In genomic region chr14:98945611-98946570, GRCh38 we compare ENCODE assay signal across 22 cellular contexts.
DNase-seq lines count a peak whose midpoint lies in the region; ATAC-seq and TF ChIP-seq lines count a peak whose summit lies in the region.
"Had no signal": no experiment of that assay in that cellular context is flagged by ENCODE, and none has a peak within 500 bp of the region (broad histone marks: within the 10 kb centered on the region; RNA-seq: fewer than 3 reads in every experiment).

No MANE protein-coding gene starts in this region.

- no peaks in the 10 kb centered on the region for H3K36me3 ChIP-seq in left ventricle myocardium inferior
- H3K36me3 ChIP-seq in testis (ENCODE audit: low read depth, missing control alignments), result no peaks in the 10 kb centered on the region
- H3K36me3 ChIP-seq: HAP-1, prostate gland had no signal

- H3K9me3 ChIP-seq in left ventricle myocardium inferior (replicated peaks), result no peaks in the 10 kb centered on the region
- no peaks in the 10 kb centered on the region for H3K9me3 ChIP-seq in testis
- H3K9me3 ChIP-seq: HAP-1, prostate gland had no signal

- H3K27me3 ChIP-seq in left ventricle myocardium inferior (ENCODE audit: low read depth) (peaks cover 59% of the 10 kb centered on the region), testis (no peaks in the 10 kb centered on the region)

- H3K4me3 Mint-ChIP-seq in brain, result no peak overlapping the region
- H3K4me3 Mint-ChIP-seq: activated B cell treated with CpG ODN at 0.5 μM for 24 hours; dendritic cell treated with granulocyte-macrophage colony-stimulating factor and Interleukin-4, amounts not matched to agents 40 ng/mL and 50 ng/mL, for 4 days had no signal

- peaks cover 42% of the 10 kb centered on the region for H3K4me1 Mint-ChIP-seq in brain
- H3K4me1 Mint-ChIP-seq: activated B cell treated with CpG ODN at 0.5 μM for 24 hours had no signal

- peak; percentile 38 for DNase-seq in activated effector memory CD4-positive, alpha-beta T cell treated with anti-CD3 and anti-CD28 coated beads, Interleukin-2, amount 50 U/mL, for 16 hours
- no peak for DNase-seq in activated effector memory CD4-positive, alpha-beta T cell treated with Interleukin-2 at 50 U/mL for 16 hours
- no peak for DNase-seq in left ventricle myocardium inferior
- DNase-seq in testis, result peak; percentile 41
- no peak for DNase-seq in DMS79 (lab: John Stamatoyannopoulos, UW)
- no peak for DNase-seq in SIG-M5 (lab: John Stamatoyannopoulos, UW)
- DNase-seq: activated B cell treated with CpG ODN at 0.5 μM for 24 hours; activated gamma-delta T cell treated with Interleukin-2 at 50 U/mL for 16 hours; activated T-cell treated with anti-CD3 and anti-CD28 coated beads for 4 hours; CD4-positive, alpha-beta memory T cell; GDM1; islet precursor cell; NCI-H1105 treated with DMSO at 0.1 percent for 48 hours; NCI-H2029 treated with DMSO at 0.1 percent for 48 hours; NCI-H226 had no signal

- no peaks in the 10 kb centered on the region for H3K36me3 Mint-ChIP-seq in brain
- H3K36me3 Mint-ChIP-seq: CD4-positive, alpha-beta memory T cell; type B pancreatic cell had no signal

- no peak for ATAC-seq in GM19328 (IDR thresholded peaks at IDR 0.05; ENCODE audit: unreplicated experiment)
- ATAC-seq: SK-N-SH treated with all-trans-retinoic acid at 6 μM for 48 hours had no signal

- no peak for TF ChIP-seq CTCF in brain (conservative IDR thresholded peaks at IDR 0.05)
- TF ChIP-seq CTCF in left ventricle myocardium inferior (IDR thresholded peaks at IDR 0.05; ENCODE audit: borderline replicate concordance), result no peak
- TF ChIP-seq CTCF in testis (IDR thresholded peaks at IDR 0.05), result no peak

- WGBS in testis, 2 donors, result 33 to 43% methylated on average over 22 to 23 of the region's 23 CpGs

- peak overlapping the region in 3 of 5 experiments; percentile 37 to 55 (median 43) for H3K27ac Mint-ChIP-seq in brain
- H3K27ac Mint-ChIP-seq: activated B cell treated with CpG ODN at 0.5 μM for 24 hours; CD4-positive, alpha-beta memory T cell; dendritic cell treated with granulocyte-macrophage colony-stimulating factor and Interleukin-4, amounts not matched to agents 40 ng/mL and 50 ng/mL, for 4 days had no signal

- H3K9me3 Mint-ChIP-seq in brain, result peaks cover 0 to 8% (median 0%) of the 10 kb centered on the region in 5 experiments
- H3K9me3 Mint-ChIP-seq: dendritic cell treated with granulocyte-macrophage colony-stimulating factor and Interleukin-4, amounts not matched to agents 40 ng/mL and 50 ng/mL, for 4 days; type B pancreatic cell had no signal

- H3K27ac ChIP-seq in left ventricle myocardium inferior (replicated peaks), result peak overlapping the region; percentile 2
- H3K27ac ChIP-seq in testis, result peak overlapping the region in 1 of 2 donors; percentile 51
- H3K27ac ChIP-seq: prostate gland had no signal

- TF ChIP-seq POLR2A in testis (IDR thresholded peaks at IDR 0.05), result no peak

- intact Hi-C loops in left ventricle myocardium inferior (cut with micrococcal nuclease) (no loop called here), testis (cut with DNase I; ENCODE audit: low total_unique reads) (no loop called here)

- H3K27me3 Mint-ChIP-seq in brain, result peaks cover 3% of the 10 kb centered on the region
- H3K27me3 Mint-ChIP-seq: activated B cell treated with CpG ODN at 0.5 μM for 24 hours; CD4-positive, alpha-beta memory T cell had no signal

- H3K4me3 ChIP-seq in left ventricle myocardium inferior (no peak overlapping the region), testis (no peak overlapping the region)
- H3K4me3 ChIP-seq: HAP-1, prostate gland had no signal

- H3K4me1 ChIP-seq in left ventricle myocardium inferior (no peaks in the 10 kb centered on the region), testis (peaks cover 12% of the 10 kb centered on the region)
- H3K4me1 ChIP-seq: prostate gland had no signal

Comparison
In these comparisons a context has a peak if more than half of its experiments do, and no peak if none do; other contexts are left out.
1. DNase-seq: peak in activated effector memory CD4-positive, alpha-beta T cell treated with anti-CD3 and anti-CD28 coated beads, Interleukin-2, amount 50 U/mL, for 16 hours (single experiment) and testis (single experiment); none in activated effector memory CD4-positive, alpha-beta T cell treated with Interleukin-2 at 50 U/mL for 16 hours (single experiment), left ventricle myocardium inferior (single experiment), DMS79 (single experiment) and SIG-M5 (single experiment).